Comparison of ENCODE assay signal across 9 cellular contexts in genomic region chr1:75170006-75170405, GRCh38. TPM values are rescaled to one million over a fixed set of nuclear protein-coding genes. Genes with fewer than 3 reads are reported as not detected.
"Had no signal": no experiment of that assay in that cellular context is flagged by ENCODE, and none has a peak within 500 bp of the region (broad histone marks: within the 10 kb centered on the region; RNA-seq: fewer than 3 reads in every experiment).

No MANE protein-coding gene starts in this region.

- DNase-seq: IMR-90, KBM-7 had no signal

- FAIRE-seq: HepG2, HTR-8/SVneo, K562 had no signal

- H3K4me3 ChIP-seq: K562 had no signal

- H3K27ac ChIP-seq: HL-60 had no signal

- ATAC-seq: HepG2, K562 had no signal

RNA-seq across cellular contexts. Expression of gene LHX8, which starts 35.8 kb away (rescaled TPM):
- total RNA-seq: HepG2, HT-29, HT1080, IMR-90, K562 had no signal
- polyA plus RNA-seq: HepG2, IgD-negative memory B cell, IMR-90, K562 had no signal
